Comparison of ENCODE assay signal across 7 cellular contexts in genomic region chr3:119322021-119322522, GRCh38. TPM values are rescaled to one million over a fixed set of nuclear protein-coding genes. Genes with fewer than 3 reads are reported as not detected.
A peak's percentile ranks its signal among the peaks of the same experiment; 100 is the strongest.
DNase-seq lines count a peak whose midpoint lies in the region; ATAC-seq and TF ChIP-seq lines count a peak whose summit lies in the region.

No MANE protein-coding gene starts in this region.

- WGBS in psoas muscle, 3 donors, result 12 to 29% (median 26%) methylated on average over 4 of the region's 4 CpGs

- H3K4me3 ChIP-seq in SJCRH30 (peak overlapping the region; percentile 65), psoas muscle (peak overlapping the region; percentile 81)

- 0 out of 2 replicates have a peak, but pooled peaks cover 4% of the 10 kb centered on the region for H3K36me3 ChIP-seq in SJCRH30
- H3K36me3 ChIP-seq in psoas muscle (ENCODE audit: insufficient read depth in 1 of 2, low read depth in 1 of 2), result no peaks in the 10 kb centered on the region

- peak; percentile 3 for ATAC-seq in GM21717 (IDR thresholded peaks at IDR 0.05; ENCODE audit: unreplicated experiment)
- no peak for ATAC-seq in psoas muscle
- ATAC-seq in HG02571 (IDR thresholded peaks at IDR 0.05; ENCODE audit: unreplicated experiment), result no peak
- no peak for ATAC-seq in HG03521 (IDR thresholded peaks at IDR 0.05; ENCODE audit: unreplicated experiment)

- DNase-seq in SJCRH30 (no peak), fibroblast of peridontal ligament (ENCODE audit: extremely low read depth) (peak; percentile 39), psoas muscle (no peak), NCI-H146 treated with DMSO at 0.1 percent for 48 hours (lab: John Stamatoyannopoulos, UW; ENCODE audit: unreplicated experiment) (no peak)

- TF ChIP-seq CTCF in psoas muscle (IDR thresholded peaks at IDR 0.05), result no peak

- no peaks in the 10 kb centered on the region for H3K27me3 ChIP-seq in SJCRH30
- no peaks in the 10 kb centered on the region for H3K27me3 ChIP-seq in psoas muscle (ENCODE audit: insufficient read depth in 3 of 3, low read length in 2 of 3)

- H3K4me1 ChIP-seq in SJCRH30, result peaks cover 29% of the 10 kb centered on the region
- H3K4me1 ChIP-seq in psoas muscle, result peaks cover 9% of the 10 kb centered on the region

- intact Hi-C loops in psoas muscle (cut with DNase I), result loop anchor here in 1 of 2 donors (1.0 kb wide), 1 partner anchor 28 kb away; the partner anchor contains the start of gene ARHGAP31

- H3K27ac ChIP-seq in SJCRH30, result peak overlapping the region; percentile 90
- H3K27ac ChIP-seq in psoas muscle, result peak overlapping the region; percentile 85

- no peaks in the 10 kb centered on the region for H3K9me3 ChIP-seq in SJCRH30 (replicated peaks)
- no peaks in the 10 kb centered on the region for H3K9me3 ChIP-seq in psoas muscle

RNA-seq across cellular contexts. Expression of gene ARHGAP31, which starts 27.9 kb away (rescaled TPM):
- total RNA-seq in SJCRH30 (2014; rRNA removed; shearing (Covaris generic)), result 7.9 and 9.9 TPM in 2 replicates
- total RNA-seq in psoas muscle, result 10 to 100 TPM in 2 of 4 donors, 1 to 10 TPM in 2; 5.3 to 13.2 (median 9.0) TPM
- 1 to 10 TPM; 1.9 to 2.7 (median 2.6) TPM for polyA plus RNA-seq in psoas muscle
